10 cellular contexts compared by ENCODE assay signal in the genomic region with DNA sequence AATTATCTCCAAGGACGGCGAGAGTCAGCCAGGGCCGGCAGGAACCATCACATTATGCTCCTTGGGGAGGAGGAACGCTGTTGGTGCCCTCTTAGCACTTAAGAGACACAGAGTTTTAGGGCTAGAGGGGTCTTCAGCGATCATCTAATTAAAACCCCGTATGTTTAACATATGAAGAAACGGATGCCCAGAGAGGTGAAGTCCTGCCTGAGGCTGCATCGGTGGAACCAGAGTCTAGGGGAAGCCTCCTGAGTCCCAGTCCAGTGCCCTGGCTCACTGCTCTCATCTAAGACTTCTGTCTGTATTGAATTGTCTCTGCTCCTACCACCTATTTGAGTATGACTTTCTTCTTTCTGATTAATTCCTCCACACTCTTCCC. TPM values are rescaled to one million over a fixed set of nuclear protein-coding genes. Genes with fewer than 3 reads are reported as not detected.
DNase-seq lines count a peak whose midpoint lies in the region; ATAC-seq, FAIRE-seq and TF ChIP-seq lines count a peak whose summit lies in the region.
"Had no signal": no experiment of that assay in that cellular context is flagged by ENCODE, and none has a peak within 500 bp of the region (broad histone marks: within the 10 kb centered on the region; RNA-seq: fewer than 3 reads in every experiment).

No MANE protein-coding gene starts in this region.

- H3K27me3 Mint-ChIP-seq in nephron progenitor cell (ENCODE audit: low read depth, poor library complexity): peaks cover 5% of the 10 kb centered on the region

- H2BK5ac ChIP-seq in H1 (ENCODE audit: low read depth, low read length): no peak overlapping the region

- no peak overlapping the region for H3K27ac Mint-ChIP-seq in nephron progenitor cell

- H4K20me1 ChIP-seq in H1 (replicated peaks in 1 of 2; ENCODE audit: control insufficient read depth in 1 of 2, insufficient read depth in 2 of 2, low read length in 2 of 2): no peaks in the 10 kb centered on the region

- POLR2A ChIA-PET in H1 (lab: Charles Lee; ENCODE audit: partially characterized antibody): no interaction called here

- no peak overlapping the region for H2BK15ac ChIP-seq in H1 (ENCODE audit: low read length)

- 52% methylated on average over 8 of the region's 8 CpGs; no CpG with 5 or more reads in 1 of the 2 experiments for WGBS in H1 (ENCODE audit: extremely low coverage in 1 of 2, insufficient coverage in 1 of 2, insufficient read length in 1 of 2, insufficient replicate concordance in 2 of 2, low coverage in 1 of 2, low lambda C conversion rate in 2 of 2, missing lambda C conversion rate in 1 of 2), 2 experiments

- intact Hi-C loops in sciatic nerve (cut with DNase I): no loop called here

- H3K23ac ChIP-seq in H1 (ENCODE audit: insufficient read length): no peak overlapping the region

- H4K8ac ChIP-seq in H1 (ENCODE audit: extremely low read depth, insufficient read depth, low read length): no peak overlapping the region

- no peaks in the 10 kb centered on the region for H3K36me3 ChIP-seq in ACC112 (ENCODE audit: insufficient read depth, low read length)
- no peaks in the 10 kb centered on the region for H3K36me3 ChIP-seq in HUES48 (ENCODE audit: control insufficient read depth, insufficient read depth, low read length)
- no peaks in the 10 kb centered on the region for H3K36me3 ChIP-seq in H1 (ENCODE audit: control insufficient read depth in 2 of 4, insufficient read depth in 4 of 4, low read length in 3 of 4)

- CTCF ChIA-PET in H1 (lab: Charles Lee; ENCODE audit: partially characterized antibody): no interaction called here

- no peak overlapping the region for H3K56ac ChIP-seq in H1 (replicated peaks; ENCODE audit: insufficient read length, low read depth, low read length)

- H3K4me3 ChIP-seq in ACC112 (ENCODE audit: low read depth, low read length): peak overlapping the region; percentile 71; the same call in 1 of the 2 replicates
- H3K4me3 ChIP-seq in HUES48 (ENCODE audit: low read depth, low read length): peak overlapping the region; percentile 67
- H3K4me3 ChIP-seq in H1 (ENCODE audit: extremely low read depth in 1 of 4, insufficient read depth in 2 of 4, low read depth in 3 of 4, low read length in 4 of 4): peak overlapping the region; percentile 46 to 68 (median 58)

- H2AFZ ChIP-seq in ACC112 (ENCODE audit: low read length, unreplicated experiment): no peak overlapping the region
- 0 out of 2 replicates have a peak overlapping the region, but pooled peaks have one; percentile 72 for H2AFZ ChIP-seq in H1 (ENCODE audit: low read length)

- TF ChIP-seq POLR2A in H1 (IDR thresholded peaks at IDR 0.05; ENCODE audit: control extremely low read depth in 1 of 2, low read depth in 2 of 2, low read length in 2 of 2): no peak

- H3K4me3 Mint-ChIP-seq in nephron progenitor cell: peak overlapping the region; percentile 71

- H3K4me1 ChIP-seq in ACC112 (ENCODE audit: control insufficient read depth, insufficient read depth, low read length, unreplicated experiment): peaks cover 8% of the 10 kb centered on the region
- H3K4me1 ChIP-seq in HUES48 (ENCODE audit: control insufficient read depth, insufficient read depth, low read length): peaks cover 18% of the 10 kb centered on the region
- peaks cover 5 to 13% (median 9%) of the 10 kb centered on the region in 4 experiments; a peak in 6 of 7 replicates for H3K4me1 ChIP-seq in H1 (replicated peaks in 1 of 4; ENCODE audit: control insufficient read depth in 3 of 4, insufficient read depth in 4 of 4, low read length in 3 of 4)

- H3K14ac ChIP-seq in H1 (ENCODE audit: insufficient read length): no peak overlapping the region

- H2AK5ac ChIP-seq in H1 (ENCODE audit: low read depth, low read length): no peak overlapping the region

- no peak overlapping the region for H2BK120ac ChIP-seq in H1 (replicated peaks; ENCODE audit: low read depth, low read length)

- DNase-seq in H1 (ENCODE audit: low read depth in 1 of 2, low spot score in 2 of 2) (no peak), nephron progenitor cell (no peak), amniotic stem cell (lab: John Stamatoyannopoulos, UW) (no peak), EL (no peak), OCI-M1 (lab: John Stamatoyannopoulos, UW) (no peak), sciatic nerve (ENCODE audit: low spot score) (no peak)
- DNase-seq: activated CD4-positive, alpha-beta T cell treated with anti-CD3 and anti-CD28 coated beads, Interleukin-2, amount 50 U/mL, for 4 hours had no signal

- H3K4me2 ChIP-seq in H1 (ENCODE audit: insufficient read depth in 1 of 2, low read depth in 2 of 2, low read length in 2 of 2): peak overlapping the region; percentile 94

- peaks cover 34% of the 10 kb centered on the region for H3K4me1 Mint-ChIP-seq in nephron progenitor cell

- no peak overlapping the region for H2BK20ac ChIP-seq in H1 (ENCODE audit: low read length)

- H3K79me2 ChIP-seq in ACC112 (ENCODE audit: control insufficient read depth, insufficient read depth, low read length, unreplicated experiment): no peaks in the 10 kb centered on the region
- no peaks in the 10 kb centered on the region for H3K79me2 ChIP-seq in H1 (ENCODE audit: control insufficient read depth in 1 of 2, insufficient read depth in 2 of 2, low read length in 2 of 2)

- no peaks in the 10 kb centered on the region for H3K9me3 Mint-ChIP-seq in nephron progenitor cell

- H3K23me2 ChIP-seq in H1 (ENCODE audit: low read depth, low read length): peaks cover 5% of the 10 kb centered on the region; the same call in 1 of the 2 replicates

- no peaks in the 10 kb centered on the region for H3K9me3 ChIP-seq in HUES48 (ENCODE audit: control insufficient read depth, insufficient read depth, low read length)
- no peaks in the 10 kb centered on the region; a peak in 1 of 4 replicates for H3K9me3 ChIP-seq in H1 (ENCODE audit: insufficient read depth in 2 of 2, low read depth in 1 of 2, low read length in 1 of 2)

- no peak overlapping the region for H4K5ac ChIP-seq in H1 (ENCODE audit: insufficient read length, low read depth, low read length)

- no peak for ATAC-seq in sciatic nerve

- no peak overlapping the region; the same call in 1 of the 2 replicates for H3K18ac ChIP-seq in H1 (ENCODE audit: extremely low read depth, low read length)

- H2BK12ac ChIP-seq in H1 (ENCODE audit: low read depth, low read length): no peak overlapping the region

- H3K9ac ChIP-seq in HUES48 (ENCODE audit: low read depth, low read length): no peak overlapping the region
- H3K9ac ChIP-seq in H1 (replicated peaks in 1 of 4; ENCODE audit: extremely low read depth in 1 of 4, low read depth in 3 of 4, low read length in 3 of 4): no peak overlapping the region; a peak in 1 of 7 replicates

- FAIRE-seq in H1 (lab: Jason Lieb, UNC): no peak

- H3K27ac ChIP-seq in ACC112 (ENCODE audit: low read depth, low read length): no peak overlapping the region
- no peak overlapping the region for H3K27ac ChIP-seq in HUES48 (ENCODE audit: low read depth, low read length)
- no peak overlapping the region for H3K27ac ChIP-seq in H1 (ENCODE audit: low read depth, low read length)

- H3K79me1 ChIP-seq in H1 (ENCODE audit: low read depth, low read length): no peaks in the 10 kb centered on the region

- no peak overlapping the region for H3K4ac ChIP-seq in H1 (replicated peaks; ENCODE audit: insufficient read length, low read depth, low read length)

- H3K27me3 ChIP-seq in ACC112 (ENCODE audit: insufficient read depth, low read length) (peaks cover 73% of the 10 kb centered on the region), HUES48 (ENCODE audit: control insufficient read depth, insufficient read depth, low read length) (peaks cover 46% of the 10 kb centered on the region), H1 (replicated peaks in 1 of 4; ENCODE audit: control insufficient read depth in 3 of 4, extremely low read depth in 1 of 4, insufficient read depth in 3 of 4, low read length in 3 of 4) (peaks cover 5 to 29% (median 21%) of the 10 kb centered on the region in 4 experiments)

- no peak for TF ChIP-seq CTCF in H1 (IDR thresholded peaks at IDR 0.05; ENCODE audit: control extremely low read depth in 1 of 3, insufficient read depth in 1 of 3, low read depth in 1 of 3, low read length in 3 of 3)
- TF ChIP-seq CTCF in nephron progenitor cell (IDR thresholded peaks at IDR 0.05): no peak

- peaks cover 5% of the 10 kb centered on the region for H3K36me3 Mint-ChIP-seq in nephron progenitor cell (ENCODE audit: low read depth)

- H4K91ac ChIP-seq in H1 (replicated peaks; ENCODE audit: insufficient read length, low read length): no peak overlapping the region

- no peak for TF ChIP-seq RAD21 in H1 (IDR thresholded peaks at IDR 0.05 in 1 of 2, conservative IDR thresholded peaks at IDR 0.05 in 1 of 2; ENCODE audit: low read depth in 2 of 2, low read length in 2 of 2)

- TF ChIP-seq EP300 in H1 (IDR thresholded peaks at IDR 0.05; ENCODE audit: borderline replicate concordance in 1 of 2, low read depth in 2 of 2, low read length in 2 of 2): no peak

TF ChIP-seq in H1, 55 proteins besides CTCF, POLR2A, EP300 and RAD21 (continues in another document):
- TF ChIP-seq RXRA (IDR thresholded peaks at IDR 0.05; ENCODE audit: insufficient read depth, low read depth, low read length): no peak
- no peak for TF ChIP-seq SIRT6 (IDR thresholded peaks at IDR 0.05; ENCODE audit: low read length)
- no peak for TF ChIP-seq TAF1 (IDR thresholded peaks at IDR 0.05; ENCODE audit: low read depth, low read length)
- TF ChIP-seq CBX8 (IDR thresholded peaks at IDR 0.05; ENCODE audit: borderline replicate concordance, low read depth, low read length): no peak
- TF ChIP-seq CREB1 (IDR thresholded peaks at IDR 0.05): no peak
- no peak for TF ChIP-seq HDAC2 (IDR thresholded peaks at IDR 0.05; ENCODE audit: borderline replicate concordance in 1 of 2, low read depth in 2 of 2, low read length in 2 of 2)

RNA-seq across cellular contexts. Expression of a gene that starts 0.7 kb away (rescaled TPM):
- 0.57 and 0.60 TPM in 2 replicates for total RNA-seq in H1 (2021; fragmentation: NEBNext Ultra II Directional; extraction: Animal tissue kit (Norgen Biotek cat#: 25700))
- 0.38 and 0.54 TPM in 2 replicates for polyA plus RNA-seq in H1 (2011; rRNA removed)
- polyA plus RNA-seq in H1 (2011; cell fraction: cytosol; rRNA removed): 0.41 TPM
- 0.70 TPM for polyA plus RNA-seq in H1 (2011; cell fraction: nucleus; rRNA removed)
- 0.44 to 0.78 TPM (median 0.63 TPM) in 4 replicates for polyA plus RNA-seq in H1 (2012, experiment 1 of 2)
- 0.09 TPM for polyA plus RNA-seq in H1 (2012, experiment 2 of 2)
- polyA plus RNA-seq in H1 (2013, experiment 1 of 2): 1.6 TPM
- 1.0 TPM for polyA plus RNA-seq in H1 (2013, experiment 2 of 2)
- polyA minus RNA-seq in H1 (2011; rRNA and poly(A)+ RNA removed): 1.7 TPM in 2 replicates
- 0.81 TPM for polyA minus RNA-seq in H1 (2011; cell fraction: cytosol; rRNA and poly(A)+ RNA removed)
- 3.7 TPM for polyA minus RNA-seq in H1 (2011; cell fraction: nucleus; rRNA and poly(A)+ RNA removed)
- 3.3 TPM for total RNA-seq in sciatic nerve
- polyA plus RNA-seq: neural cell had no signal
